1 cellular context compared by ENCODE assay signal in the genomic region with DNA sequence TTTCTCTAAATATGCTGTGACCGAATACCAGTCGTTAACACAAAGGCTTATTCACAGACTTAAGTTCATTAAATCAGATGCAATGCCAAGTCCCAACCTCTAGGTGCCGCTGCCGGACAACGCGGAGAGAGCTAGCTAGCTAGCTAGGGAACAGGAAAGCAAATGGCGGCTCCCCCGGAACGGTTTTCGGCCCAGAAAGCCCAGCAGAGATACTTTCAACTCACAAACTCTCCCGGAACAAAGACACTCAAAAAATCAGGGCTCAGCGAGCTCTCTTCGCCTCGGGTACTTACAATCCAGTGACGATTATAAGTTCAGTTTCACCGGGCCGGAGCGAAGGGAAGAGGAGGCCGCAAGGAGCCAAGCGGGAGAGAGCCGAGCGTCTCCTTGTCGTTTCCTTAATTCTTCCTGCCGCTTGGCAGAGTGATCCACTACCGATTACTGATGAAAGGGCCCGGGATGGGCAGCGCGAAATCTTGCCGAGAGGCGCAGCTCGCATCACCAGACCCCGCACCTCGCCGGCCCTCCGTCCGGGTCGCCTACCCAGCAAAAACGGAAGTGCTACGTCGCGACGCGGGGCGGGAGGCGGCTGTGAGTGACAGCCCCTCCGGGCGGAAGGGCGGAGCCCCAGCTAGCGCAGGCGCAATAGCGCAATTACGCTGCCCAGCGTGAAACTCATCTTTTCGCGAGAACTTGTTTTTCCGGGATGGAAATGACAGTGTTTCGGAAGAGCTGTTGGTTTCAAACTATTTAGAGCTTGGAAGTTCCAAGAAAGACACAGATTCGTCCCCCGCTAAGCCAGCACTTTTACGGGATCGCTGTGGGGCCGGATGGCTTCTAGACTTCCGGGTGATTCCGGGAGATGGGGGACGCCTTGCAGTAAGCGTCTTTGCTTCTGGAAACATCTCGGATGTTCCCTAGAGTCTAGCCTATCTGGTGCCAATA.
TF ChIP-seq lines count a peak whose summit lies in the region.

TAF7 (minus strand) TSS at position 560 of the 945 bp plus-strand sequence. CDS start 740 bp downstream, outside the sequence.

TF ChIP-seq in SK-N-SH, 30 proteins besides CTCF, POLR2A, EP300 and RAD21 (continued from another document):
- TF ChIP-seq SIN3A (IDR thresholded peaks at IDR 0.05; ENCODE audit: borderline replicate concordance, low read depth, low read length) (peak; percentile 61; the same call in 1 of the 2 replicates), RFX5 (IDR thresholded peaks at IDR 0.05; ENCODE audit: low read length) (no peak), TAF1 (IDR thresholded peaks at IDR 0.05; ENCODE audit: borderline replicate concordance, low read depth, low read length) (peak; percentile 89), SMC3 (IDR thresholded peaks at IDR 0.05; ENCODE audit: low read depth, low read length) (peak; percentile 27; the same call in 1 of the 2 replicates), POLR2AphosphoS5 (IDR thresholded peaks at IDR 0.05; ENCODE audit: low read depth, low read length) (peak; percentile 91), USF2 (IDR thresholded peaks at IDR 0.05; ENCODE audit: borderline replicate concordance, low read depth, low read length) (no peak), IRF3 (IDR thresholded peaks at IDR 0.05; ENCODE audit: low read depth, low read length) (no peak), NFIC (IDR thresholded peaks at IDR 0.05; ENCODE audit: borderline replicate concordance) (no peak), RCOR1 (IDR thresholded peaks at IDR 0.05; ENCODE audit: low read length) (no peak), YY1 (IDR thresholded peaks at IDR 0.05; ENCODE audit: low read depth) (peak; percentile 92), FOXJ3 (CRISPR knock-in tag; IDR thresholded peaks at IDR 0.05) (no peak), GABPA (IDR thresholded peaks at IDR 0.05; ENCODE audit: low read depth) (peak; percentile 78), ELF1 (IDR thresholded peaks at IDR 0.05) (peak; percentile 82), CHD2 (IDR thresholded peaks at IDR 0.05; ENCODE audit: low read length, partially characterized antibody) (peak; percentile 98), FOXM1 (IDR thresholded peaks at IDR 0.05; ENCODE audit: low read depth) (no peak)
- TF ChIP-seq, protein P1, sequence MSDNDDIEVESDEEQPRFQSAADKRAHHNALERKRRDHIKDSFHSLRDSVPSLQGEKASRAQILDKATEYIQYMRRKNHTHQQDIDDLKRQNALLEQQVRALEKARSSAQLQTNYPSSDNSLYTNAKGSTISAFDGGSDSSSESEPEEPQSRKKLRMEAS (IDR thresholded peaks at IDR 0.05; ENCODE audit: low read depth): peak; percentile 64
